In genomic region chr14:76919811-76920571, GRCh38 we compare ENCODE assay signal across 8 cellular contexts.
DNase-seq lines count a peak whose midpoint lies in the region; ATAC-seq and TF ChIP-seq lines count a peak whose summit lies in the region.

No MANE protein-coding gene starts in this region.

- BruUV-seq in MCF 10A (replicated peaks; lab: Mats Ljungman, UMichigan): no TSS peak

- DNase-seq in AG04450 (ENCODE audit: low read depth, low spot score) (peak; percentile 59), HFF-Myc (ENCODE audit: extremely low read depth, low read depth) (peak; percentile 85), NCI-H82 treated with DMSO at 0.1 percent for 48 hours (lab: John Stamatoyannopoulos, UW; ENCODE audit: unreplicated experiment) (peak; percentile 90), MCF 10A (ENCODE audit: unreplicated experiment) (no peak), kidney glomerular epithelial cell (lab: John Stamatoyannopoulos, UW) (peak; percentile 95)
- DNase-seq in stimulated activated naive B cell treated with anti-CD40 and anti-IgM and Interleukin-4, amounts not matched to agents 10 μg/mL and 1 μg/mL and 100 μg/mL, for 72 hours: no peak

- no peak overlapping the region for H3K4me3 Mint-ChIP-seq in MCF 10A (ENCODE audit: unreplicated experiment)
- H3K4me3 Mint-ChIP-seq in stimulated activated naive B cell treated with anti-CD40 and anti-IgM and Interleukin-4, amounts not matched to agents 10 μg/mL and 1 μg/mL and 100 μg/mL, for 72 hours: peak overlapping the region; percentile 25 to 61

- ATAC-seq in stimulated activated naive B cell treated with anti-CD40 and anti-IgM and Interleukin-4, amounts not matched to agents 10 μg/mL and 1 μg/mL and 100 μg/mL, for 72 hours (replicated peaks): peak; percentile 70 to 71
- no peak for ATAC-seq in HG02610 (IDR thresholded peaks at IDR 0.05; ENCODE audit: unreplicated experiment)
- no peak for ATAC-seq in GM18907 (IDR thresholded peaks at IDR 0.05; ENCODE audit: unreplicated experiment)

- CTCF ChIA-PET in AG04450 (lab: Charles Lee): interaction anchor here (0.6 to 7.1 kb wide), 9 partner anchors 33 to 150 kb away, joined by 3 to 91 read pairs (median 3); no protein-coding TSS in a partner anchor
- CTCF ChIA-PET in MCF 10A (lab: Yijun Ruan, JAX): interaction anchor here (0.6 to 13.5 kb wide), 16 partner anchors 11 to 1211 kb away, joined by 3 to 496 read pairs (median 6); no protein-coding TSS in a partner anchor

- H3K4me1 Mint-ChIP-seq in MCF 10A (ENCODE audit: insufficient read depth, unreplicated experiment): peaks cover 32% of the 10 kb centered on the region
- H3K4me1 Mint-ChIP-seq in stimulated activated naive B cell treated with anti-CD40 and anti-IgM and Interleukin-4, amounts not matched to agents 10 μg/mL and 1 μg/mL and 100 μg/mL, for 72 hours: peaks cover 35 to 56% of the 10 kb centered on the region in 2 donors

- H3K4me3 ChIP-seq in AG04450 (ENCODE audit: low read depth, low read length): peak overlapping the region; percentile 15; the same call in 1 of the 2 replicates
- H3K4me3 ChIP-seq in HFF-Myc (replicated peaks; ENCODE audit: low read depth, low read length): 0 out of 2 replicates have a peak overlapping the region, but pooled peaks have one; percentile 1

- POLR2A ChIA-PET in AG04450 (lab: Yijun Ruan, JAX): interaction anchor here (0.7 to 4.2 kb wide), 14 partner anchors 16 to 131 kb away, joined by 3 to 45 read pairs (median 18); partner anchors contain the start of gene IRF2BPL
- POLR2A ChIA-PET in MCF 10A (lab: Yijun Ruan, JAX): interaction anchor here (0.6 to 6.5 kb wide), 21 partner anchors 9 to 1209 kb away, joined by 3 to 257 read pairs (median 15); partner anchors contain the start of genes CIPC and IRF2BPL

- H3K27ac ChIP-seq in AG04450 (ENCODE audit: low read depth, low read length): peak overlapping the region; percentile 98

- H3K27ac Mint-ChIP-seq in MCF 10A (ENCODE audit: low read depth, unreplicated experiment): peak overlapping the region; percentile 93
- peak overlapping the region; percentile 20 for H3K27ac Mint-ChIP-seq in stimulated activated naive B cell treated with anti-CD40 and anti-IgM and Interleukin-4, amounts not matched to agents 10 μg/mL and 1 μg/mL and 100 μg/mL, for 72 hours

- H3K27me3 ChIP-seq in AG04450 (ENCODE audit: control insufficient read depth, insufficient read depth, low read length): no peaks in the 10 kb centered on the region

- TF ChIP-seq CTCF in AG04450 (IDR thresholded peaks at IDR 0.05; ENCODE audit: low read depth, low read length): no peak
- TF ChIP-seq CTCF in HFF-Myc (IDR thresholded peaks at IDR 0.05; ENCODE audit: low read depth, low read length, missing control alignments): no peak
- no peak for TF ChIP-seq CTCF in MCF 10A (IDR thresholded peaks at IDR 0.05; ENCODE audit: unreplicated experiment)

- H3K36me3 Mint-ChIP-seq in MCF 10A (ENCODE audit: insufficient read depth, unreplicated experiment): peaks cover 3% of the 10 kb centered on the region
- no peaks in the 10 kb centered on the region for H3K36me3 Mint-ChIP-seq in stimulated activated naive B cell treated with anti-CD40 and anti-IgM and Interleukin-4, amounts not matched to agents 10 μg/mL and 1 μg/mL and 100 μg/mL, for 72 hours

- H3K27me3 Mint-ChIP-seq in MCF 10A (ENCODE audit: insufficient read depth, unreplicated experiment): no peaks in the 10 kb centered on the region
- peaks cover 22 to 33% of the 10 kb centered on the region in 2 donors for H3K27me3 Mint-ChIP-seq in stimulated activated naive B cell treated with anti-CD40 and anti-IgM and Interleukin-4, amounts not matched to agents 10 μg/mL and 1 μg/mL and 100 μg/mL, for 72 hours

- intact Hi-C loops in MCF 10A (cut with micrococcal nuclease): loop anchor here (2.0 kb wide), 1 partner anchor 37 kb away; no protein-coding TSS in a partner anchor

- no peaks in the 10 kb centered on the region for H3K9me3 ChIP-seq in AG04450 (ENCODE audit: control insufficient read depth, insufficient read depth, low read length)

- H3K9me3 Mint-ChIP-seq in MCF 10A (ENCODE audit: unreplicated experiment): no peaks in the 10 kb centered on the region
- no peaks in the 10 kb centered on the region for H3K9me3 Mint-ChIP-seq in stimulated activated naive B cell treated with anti-CD40 and anti-IgM and Interleukin-4, amounts not matched to agents 10 μg/mL and 1 μg/mL and 100 μg/mL, for 72 hours

Comparison
In these comparisons a context has a peak if more than half of its experiments do, and no peak if none do; other contexts are left out.
1. DNase-seq: peak in AG04450 (single experiment), HFF-Myc (single experiment), NCI-H82 treated with DMSO at 0.1 percent for 48 hours (single experiment) and kidney glomerular epithelial cell (single experiment); none in MCF 10A (single experiment) and stimulated activated naive B cell treated with anti-CD40 and anti-IgM and Interleukin-4, amounts not matched to agents 10 μg/mL and 1 μg/mL and 100 μg/mL, for 72 hours (single experiment).
2. ATAC-seq: peak in stimulated activated naive B cell treated with anti-CD40 and anti-IgM and Interleukin-4, amounts not matched to agents 10 μg/mL and 1 μg/mL and 100 μg/mL, for 72 hours (2 of 2); none in HG02610 (single experiment) and GM18907 (single experiment).